ENCODE assay signal across 8 cellular contexts in genomic region chr5:174418809-174419522, GRCh38.
A peak's percentile ranks its signal among the peaks of the same experiment; 100 is the strongest.
DNase-seq lines count a peak whose midpoint lies in the region; FAIRE-seq and TF ChIP-seq lines count a peak whose summit lies in the region.

No MANE protein-coding gene starts in this region.

- H3K27me3 Mint-ChIP-seq in activated naive CD4-positive, alpha-beta T cell treated with anti-CD3 and anti-CD28 coated beads, Interleukin-2, amount 50 U/mL, for 24 hours, result peaks cover 19% of the 10 kb centered on the region

- H3K4me1 ChIP-seq in skeletal muscle satellite cell (ENCODE audit: control insufficient read depth, insufficient read depth, low read length), result no peaks in the 10 kb centered on the region

- no peaks in the 10 kb centered on the region for H3K36me3 ChIP-seq in skeletal muscle satellite cell (ENCODE audit: insufficient read depth, low read length)

- no peaks in the 10 kb centered on the region for H3K9me3 ChIP-seq in skeletal muscle satellite cell (replicated peaks; ENCODE audit: low read length)

- H3K4me3 Mint-ChIP-seq in activated naive CD4-positive, alpha-beta T cell treated with anti-CD3 and anti-CD28 coated beads, Interleukin-2, amount 50 U/mL, for 24 hours, result peak overlapping the region; percentile 70

- no peak for DNase-seq in activated naive CD4-positive, alpha-beta T cell (lab: John Stamatoyannopoulos, UW)
- peak; percentile 28 for DNase-seq in NCI-H460 (ENCODE audit: extremely low read depth, low read depth)
- DNase-seq in fibroblast of villous mesenchyme (ENCODE audit: low read depth), result no peak
- DNase-seq in NCI-H1436 (lab: John Stamatoyannopoulos, UW), result no peak
- DNase-seq in activated CD4-positive, CD25-positive, alpha-beta regulatory T cell (lab: John Stamatoyannopoulos, UW), result no peak
- DNase-seq in HTR-8/SVneo (ENCODE audit: insufficient read length, low spot score), result no peak

- no peaks in the 10 kb centered on the region for H3K27me3 ChIP-seq in skeletal muscle satellite cell (ENCODE audit: control insufficient read depth, insufficient read depth, low read length)

- no peaks in the 10 kb centered on the region for H3K9me3 Mint-ChIP-seq in activated naive CD4-positive, alpha-beta T cell treated with anti-CD3 and anti-CD28 coated beads, Interleukin-2, amount 50 U/mL, for 24 hours

- no peak overlapping the region for H3K27ac Mint-ChIP-seq in activated naive CD4-positive, alpha-beta T cell treated with anti-CD3 and anti-CD28 coated beads, Interleukin-2, amount 50 U/mL, for 24 hours

- peaks cover 17% of the 10 kb centered on the region for H3K4me1 Mint-ChIP-seq in activated naive CD4-positive, alpha-beta T cell treated with anti-CD3 and anti-CD28 coated beads, Interleukin-2, amount 50 U/mL, for 24 hours

- no peaks in the 10 kb centered on the region for H3K36me3 Mint-ChIP-seq in activated naive CD4-positive, alpha-beta T cell treated with anti-CD3 and anti-CD28 coated beads, Interleukin-2, amount 50 U/mL, for 24 hours

- no peak overlapping the region for H3K9ac ChIP-seq in skeletal muscle satellite cell (ENCODE audit: low read depth, low read length)

- peak overlapping the region; percentile 65 for H3K4me2 ChIP-seq in skeletal muscle satellite cell (ENCODE audit: low read length)

- FAIRE-seq in HTR-8/SVneo (lab: Jason Lieb, UNC), result no peak

- TF ChIP-seq CTCF in fibroblast of villous mesenchyme (IDR thresholded peaks at IDR 0.05; ENCODE audit: insufficient read depth, low read depth, low read length), result no peak

- H3K4me3 ChIP-seq in fibroblast of villous mesenchyme (ENCODE audit: low read depth, low read length) (peak overlapping the region; percentile 25), skeletal muscle satellite cell (ENCODE audit: low read length) (peak overlapping the region; percentile 34)
